ENCODE assay signal across 8 cellular contexts in genomic region chr1:44805311-44806024, GRCh38. TPM values are rescaled to one million over a fixed set of nuclear protein-coding genes. Genes with fewer than 3 reads are reported as not detected.
A peak's percentile ranks its signal among the peaks of the same experiment; 100 is the strongest.
DNase-seq lines count a peak whose midpoint lies in the region; ATAC-seq and TF ChIP-seq lines count a peak whose summit lies in the region.
"Had no signal": no experiment of that assay in that cellular context is flagged by ENCODE, and none has a peak within 500 bp of the region (broad histone marks: within the 10 kb centered on the region; RNA-seq: fewer than 3 reads in every experiment).

No MANE protein-coding gene starts in this region.

- ATAC-seq in GM21526 (IDR thresholded peaks at IDR 0.05; ENCODE audit: low FRiP score, unreplicated experiment): no peak
- no peak for ATAC-seq in GM19463 (IDR thresholded peaks at IDR 0.05; ENCODE audit: unreplicated experiment)

- DNase-seq in H7 (peak; percentile 48), NCI-H345 treated with DMSO at 0.1 percent for 48 hours (lab: John Stamatoyannopoulos, UW; ENCODE audit: unreplicated experiment) (no peak)
- DNase-seq: NCI-H1694 treated with DMSO at 0.1 percent for 48 hours had no signal

- peak overlapping the region in 1 of 5 experiments; percentile 21 for H3K4me3 Mint-ChIP-seq in brain

- H3K36me3 Mint-ChIP-seq in brain: peaks cover 44% of the 10 kb centered on the region

- H3K9me3 Mint-ChIP-seq in brain: peaks cover 0 to 4% (median 0%) of the 10 kb centered on the region in 5 experiments

- no peaks in the 10 kb centered on the region for H3K27me3 Mint-ChIP-seq in brain

- peak overlapping the region; percentile 100 for H3K27ac ChIP-seq in neutrophil
- H3K27ac ChIP-seq: VCaP had no signal

- H3K4me1 Mint-ChIP-seq in brain: peaks cover 62% of the 10 kb centered on the region

- H3K4me3 ChIP-seq in H7 (ENCODE audit: insufficient read depth, low read depth, low read length) (no peak overlapping the region), neutrophil (ENCODE audit: low read depth in 1 of 2, low read length in 1 of 2) (no peak overlapping the region)

- peaks cover 18% of the 10 kb centered on the region for H3K36me3 ChIP-seq in H7 (replicated peaks; ENCODE audit: control insufficient read depth, insufficient read depth, low read length)
- peaks cover 54% of the 10 kb centered on the region for H3K36me3 ChIP-seq in neutrophil

- no peaks in the 10 kb centered on the region for H3K9me3 ChIP-seq in neutrophil

- H3K4me1 ChIP-seq in neutrophil (ENCODE audit: control insufficient read depth in 1 of 2, insufficient read depth in 1 of 2, low read depth in 1 of 2, low read length in 1 of 2): peaks cover 71 to 76% of the 10 kb centered on the region in 2 experiments

- TF ChIP-seq CTCF in brain (conservative IDR thresholded peaks at IDR 0.05): no peak
- no peak for TF ChIP-seq CTCF in neutrophil (IDR thresholded peaks at IDR 0.05)

- H3K27me3 ChIP-seq in H7 (ENCODE audit: control insufficient read depth, insufficient read depth, low read length) (peaks cover 5% of the 10 kb centered on the region; the same call in 1 of the 2 replicates), neutrophil (no peaks in the 10 kb centered on the region)

- peak overlapping the region in 3 of 5 experiments; percentile 18 to 72 (median 62) for H3K27ac Mint-ChIP-seq in brain

RNA-seq across cellular contexts. Expression of gene DYNLT4, which starts 1.7 kb away (rescaled TPM):
- total RNA-seq in H7 (2014; rRNA removed; shearing (Covaris generic)): 1.00 TPM in 1 of 2 replicates, not detected in the other
- polyA plus RNA-seq in brain (ENCODE audit: insufficient read depth, low read depth, low replicate concordance): not detected

RNA-seq across cellular contexts. Expression of gene BTBD19, which starts 2.9 kb away (rescaled TPM):
- total RNA-seq in H7 (2014; rRNA removed; shearing (Covaris generic)): 0.78 and 1.4 TPM in 2 replicates
- 0.42 TPM for polyA plus RNA-seq in brain (ENCODE audit: insufficient read depth, low read depth, low replicate concordance)

RNA-seq across cellular contexts. Expression of gene PLK3, which starts 5.3 kb away (rescaled TPM):
- 4.9 and 10.1 TPM in 2 replicates for total RNA-seq in H7 (2014; rRNA removed; shearing (Covaris generic))
- polyA plus RNA-seq in brain (ENCODE audit: insufficient read depth, low read depth, low replicate concordance): 4.9 TPM

RNA-seq across cellular contexts. Expression of gene BEST4, which starts 17.5 kb away (rescaled TPM):
- total RNA-seq in H7 (2014; rRNA removed; shearing (Covaris generic)): 0.80 and 1.4 TPM in 2 replicates
- 0.87 TPM for polyA plus RNA-seq in brain (ENCODE audit: insufficient read depth, low read depth, low replicate concordance)

RNA-seq across cellular contexts. Expression of gene RPS8, which starts 30.1 kb away (rescaled TPM):
- 3,197 and 3,561 TPM in 2 replicates for total RNA-seq in H7 (2014; rRNA removed; shearing (Covaris generic))
- polyA plus RNA-seq in brain (ENCODE audit: insufficient read depth, low read depth, low replicate concordance): 1,971 TPM
